Comparison of ENCODE assay signal across 8 cellular contexts in genomic region chr6:78611886-78612480, GRCh38.
DNase-seq lines count a peak whose midpoint lies in the region; ATAC-seq and TF ChIP-seq lines count a peak whose summit lies in the region.

No MANE protein-coding gene starts in this region.

- intact Hi-C loops in left ventricle myocardium superior (cut with micrococcal nuclease) (no loop called here), upper lobe of right lung (cut with DNase I) (no loop called here)

- TF ChIP-seq CTCF in cardiac muscle cell (IDR thresholded peaks at IDR 0.05; ENCODE audit: low read depth, low read length) (peak; percentile 64), epithelial cell of esophagus (IDR thresholded peaks at IDR 0.05; ENCODE audit: insufficient read depth, low read depth, low read length, missing control alignments) (peak; percentile 47), upper lobe of right lung (IDR thresholded peaks at IDR 0.05) (peak; percentile 50)

- no peak overlapping the region for H3K4me3 ChIP-seq in cardiac muscle cell
- H3K4me3 ChIP-seq in epithelial cell of esophagus (ENCODE audit: low read length), result no peak overlapping the region
- H3K4me3 ChIP-seq in upper lobe of right lung, result no peak overlapping the region

- H3K9me3 ChIP-seq in cardiac muscle cell (ENCODE audit: low read depth) (no peaks in the 10 kb centered on the region), upper lobe of right lung (no peaks in the 10 kb centered on the region)

- H3K4me1 ChIP-seq in cardiac muscle cell (ENCODE audit: low read depth) (no peaks in the 10 kb centered on the region), upper lobe of right lung (no peaks in the 10 kb centered on the region)

- H3K27me3 ChIP-seq in cardiac muscle cell (no peaks in the 10 kb centered on the region), upper lobe of right lung (no peaks in the 10 kb centered on the region)

- no peak for ATAC-seq in left ventricle myocardium superior
- ATAC-seq in upper lobe of right lung, result no peak

- H3K27ac ChIP-seq in cardiac muscle cell, result no peak overlapping the region
- H3K27ac ChIP-seq in upper lobe of right lung, result no peak overlapping the region

- DNase-seq in cardiac muscle cell (ENCODE audit: low read depth in 1 of 2, low spot score in 1 of 2) (peak; percentile 14 to 44), left ventricle myocardium superior (no peak), NCI-H1694 (lab: John Stamatoyannopoulos, UW) (peak; percentile 7), epithelial cell of esophagus (ENCODE audit: low read depth) (peak; percentile 42), upper lobe of right lung (no peak), NCI-H187 treated with DMSO at 0.1 percent for 48 hours (lab: John Stamatoyannopoulos, UW) (no peak), G401 (ENCODE audit: low spot score) (no peak)
- no peak for DNase-seq in NK-92 treated with Interleukin-12 subunit alpha and Interleukin-12 subunit beta, amount 100 ng/mL, for 24 hours (lab: John Stamatoyannopoulos, UW)

- H3K36me3 ChIP-seq in cardiac muscle cell (no peaks in the 10 kb centered on the region), upper lobe of right lung (no peaks in the 10 kb centered on the region)

- in situ Hi-C loops in G401 (cut with HindIII; ENCODE audit: low sequenced_read_pairs), result no loop called here

Comparison
In these comparisons a context has a peak if more than half of its experiments do, and no peak if none do; other contexts are left out.
1. DNase-seq: peak in cardiac muscle cell (2 of 2), NCI-H1694 (single experiment) and epithelial cell of esophagus (single experiment); none in left ventricle myocardium superior (single experiment), upper lobe of right lung (single experiment), NCI-H187 treated with DMSO at 0.1 percent for 48 hours (single experiment), G401 (single experiment) and NK-92 treated with Interleukin-12 subunit alpha and Interleukin-12 subunit beta, amount 100 ng/mL, for 24 hours (single experiment).
2. Peak in every context shown above with its lines, with median percentiles within 50 percentile points of each other: CTCF ChIP-seq.